20 cellular contexts compared by ENCODE assay signal in the genomic region with DNA sequence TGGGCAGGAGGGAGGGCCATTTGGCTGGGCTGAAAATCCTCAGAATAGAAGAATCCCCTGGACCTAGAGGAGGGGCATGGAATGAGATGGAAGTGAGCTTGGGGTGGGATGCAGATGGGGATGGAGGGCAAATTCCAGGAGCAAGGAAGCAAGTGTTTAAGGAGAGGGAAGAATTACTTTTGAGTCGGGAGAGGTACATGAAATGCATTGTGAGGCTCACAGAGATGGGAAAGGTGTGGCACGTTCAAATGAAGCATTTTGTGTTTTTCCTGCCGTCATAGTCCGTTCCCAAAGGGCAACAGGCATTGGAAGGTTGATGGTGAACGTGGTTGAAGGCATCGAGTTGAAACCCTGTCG. TPM values are rescaled to one million over a fixed set of nuclear protein-coding genes. Genes with fewer than 3 reads are reported as not detected.
A peak's percentile ranks its signal among the peaks of the same experiment; 100 is the strongest.
DNase-seq lines count a peak whose midpoint lies in the region; FAIRE-seq and TF ChIP-seq lines count a peak whose summit lies in the region.
"Had no signal": no experiment of that assay in that cellular context is flagged by ENCODE, and none has a peak within 500 bp of the region (broad histone marks: within the 10 kb centered on the region; RNA-seq: fewer than 3 reads in every experiment).

No MANE protein-coding gene starts in this region.

- H2AFZ ChIP-seq in H1 (ENCODE audit: low read length): no peak overlapping the region

- H3K18ac ChIP-seq in H1 (ENCODE audit: extremely low read depth, low read length): no peak overlapping the region

- H4K8ac ChIP-seq in H1 (ENCODE audit: extremely low read depth, insufficient read depth, low read length): no peak overlapping the region

- H3K36me3 ChIP-seq in H1 (ENCODE audit: control insufficient read depth in 2 of 4, insufficient read depth in 4 of 4, low read length in 3 of 4) (no peaks in the 10 kb centered on the region), suprapubic skin (no peaks in the 10 kb centered on the region)

- H3K56ac ChIP-seq in H1 (replicated peaks; ENCODE audit: insufficient read length, low read depth, low read length): no peak overlapping the region

- DNase-seq in AG10803 (ENCODE audit: low read depth) (no peak), astrocyte of the cerebellum (ENCODE audit: low read depth) (no peak), H1 (ENCODE audit: low read depth in 1 of 2, low spot score in 2 of 2) (no peak), suprapubic skin (ENCODE audit: low spot score in 2 of 2) (no peak), HCEC 1CT (no peak), HuH-7.5 (ENCODE audit: low spot score) (no peak), NCI-H446 treated with DMSO at 0.1 percent for 48 hours (lab: John Stamatoyannopoulos, UW) (no peak)
- DNase-seq: DMS53; GDM1; NCI-H1105 treated with DMSO at 0.1 percent for 48 hours; NCI-H2029 treated with DMSO at 0.1 percent for 48 hours; NCI-H524; NCI-H774; NK-92 treated with Interleukin-12 subunit alpha and Interleukin-12 subunit beta, amount 100 ng/mL, for 24 hours; SHP77 treated with DMSO at 0.1 percent for 48 hours; SK-N-SH had no signal

- H4K5ac ChIP-seq in H1 (ENCODE audit: insufficient read length, low read depth, low read length): no peak overlapping the region

- peak overlapping the region; percentile 9 for H4K91ac ChIP-seq in H1 (replicated peaks; ENCODE audit: insufficient read length, low read length)

- H3K14ac ChIP-seq in H1 (ENCODE audit: insufficient read length): no peak overlapping the region

- no peak overlapping the region for H3K4me2 ChIP-seq in H1 (ENCODE audit: insufficient read depth in 1 of 2, low read depth in 2 of 2, low read length in 2 of 2)
- H3K4me2 ChIP-seq: KMS-11, SK-N-SH had no signal

- POLR2A ChIA-PET in H1 (lab: Charles Lee; ENCODE audit: partially characterized antibody): no interaction called here

- no peak overlapping the region; the same call in 1 of the 2 replicates for H2BK12ac ChIP-seq in H1 (ENCODE audit: low read depth, low read length)

- no peak for FAIRE-seq in H1 (lab: Jason Lieb, UNC)
- FAIRE-seq: D721Med, GM18507 had no signal

- no peaks in the 10 kb centered on the region for H3K79me2 ChIP-seq in H1 (ENCODE audit: control insufficient read depth in 1 of 2, insufficient read depth in 2 of 2, low read length in 2 of 2)

- no peak overlapping the region for H2BK15ac ChIP-seq in H1 (ENCODE audit: low read length)

- H3K23me2 ChIP-seq in H1 (ENCODE audit: low read depth, low read length): no peaks in the 10 kb centered on the region

- in situ Hi-C loops in astrocyte of the cerebellum (cut with HindIII; ENCODE audit: low sequenced_read_pairs): no loop called here

- TF ChIP-seq EP300 in H1 (IDR thresholded peaks at IDR 0.05; ENCODE audit: borderline replicate concordance in 1 of 2, low read depth in 2 of 2, low read length in 2 of 2) (no peak), suprapubic skin (IDR thresholded peaks at IDR 0.05) (no peak)

- H3K27ac ChIP-seq in H1 (ENCODE audit: low read depth, low read length) (no peak overlapping the region), suprapubic skin (no peak overlapping the region)
- H3K27ac ChIP-seq: KMS-11, RWPE1 had no signal

- TF ChIP-seq POLR2A in H1 (IDR thresholded peaks at IDR 0.05; ENCODE audit: control extremely low read depth in 1 of 2, low read depth in 2 of 2, low read length in 2 of 2): no peak
- TF ChIP-seq POLR2A in suprapubic skin (IDR thresholded peaks at IDR 0.05): no peak

- H2AK5ac ChIP-seq in H1 (ENCODE audit: low read depth, low read length): no peak overlapping the region

- no peak for TF ChIP-seq RAD21 in H1 (IDR thresholded peaks at IDR 0.05 in 1 of 2, conservative IDR thresholded peaks at IDR 0.05 in 1 of 2; ENCODE audit: low read depth in 2 of 2, low read length in 2 of 2)

- H3K4me1 ChIP-seq in H1 (replicated peaks in 1 of 4; ENCODE audit: control insufficient read depth in 3 of 4, insufficient read depth in 4 of 4, low read length in 3 of 4) (peaks cover 0 to 6% (median 4%) of the 10 kb centered on the region in 4 experiments; a peak in 2 of 7 replicates), suprapubic skin (peaks cover 14% of the 10 kb centered on the region)

- 94% methylated on average over 7 of the region's 7 CpGs; no CpG with 5 or more reads in 1 of the 2 experiments for WGBS in H1 (ENCODE audit: extremely low coverage in 1 of 2, insufficient coverage in 1 of 2, insufficient read length in 1 of 2, insufficient replicate concordance in 2 of 2, low coverage in 1 of 2, low lambda C conversion rate in 2 of 2, missing lambda C conversion rate in 1 of 2), 2 experiments
- WGBS in suprapubic skin: 60% methylated on average over 7 of the region's 7 CpGs

- no peak overlapping the region for H2BK20ac ChIP-seq in H1 (ENCODE audit: low read length)

- no peaks in the 10 kb centered on the region for H3K79me1 ChIP-seq in H1 (ENCODE audit: low read depth, low read length)

- no peaks in the 10 kb centered on the region for H3K27me3 ChIP-seq in H1 (replicated peaks in 1 of 4; ENCODE audit: control insufficient read depth in 3 of 4, extremely low read depth in 1 of 4, insufficient read depth in 3 of 4, low read length in 3 of 4)
- H3K27me3 ChIP-seq in suprapubic skin: no peaks in the 10 kb centered on the region

- no peak for TF ChIP-seq CTCF in AG10803 (conservative IDR thresholded peaks at IDR 0.05; ENCODE audit: low read length)
- no peak for TF ChIP-seq CTCF in astrocyte of the cerebellum (IDR thresholded peaks at IDR 0.05; ENCODE audit: low read depth, low read length, missing control alignments)
- TF ChIP-seq CTCF in H1 (IDR thresholded peaks at IDR 0.05; ENCODE audit: control extremely low read depth in 1 of 3, insufficient read depth in 1 of 3, low read depth in 1 of 3, low read length in 3 of 3): no peak
- no peak for TF ChIP-seq CTCF in suprapubic skin (IDR thresholded peaks at IDR 0.05)

- H2BK120ac ChIP-seq in H1 (replicated peaks; ENCODE audit: low read depth, low read length): no peak overlapping the region

- H3K23ac ChIP-seq in H1 (ENCODE audit: insufficient read length): no peak overlapping the region

- H3K4me3 ChIP-seq in AG10803 (ENCODE audit: low read length) (peak overlapping the region; percentile 46), astrocyte of the cerebellum (ENCODE audit: low read depth, low read length) (peak overlapping the region; percentile 2), H1 (ENCODE audit: extremely low read depth in 1 of 4, insufficient read depth in 2 of 4, low read depth in 3 of 4, low read length in 4 of 4) (no peak overlapping the region), suprapubic skin (peak overlapping the region; percentile 18)

- H2BK5ac ChIP-seq in H1 (ENCODE audit: low read depth, low read length): no peak overlapping the region

- H3K4ac ChIP-seq in H1 (replicated peaks; ENCODE audit: insufficient read length, low read depth, low read length): no peak overlapping the region

- H3K9ac ChIP-seq in H1 (replicated peaks in 1 of 4; ENCODE audit: extremely low read depth in 1 of 4, low read depth in 3 of 4, low read length in 3 of 4): no peak overlapping the region
- H3K9ac ChIP-seq: KMS-11, SK-N-SH had no signal

- H3K9me3 ChIP-seq in H1 (ENCODE audit: insufficient read depth in 2 of 2, low read depth in 1 of 2, low read length in 1 of 2): no peaks in the 10 kb centered on the region
- no peaks in the 10 kb centered on the region for H3K9me3 ChIP-seq in suprapubic skin
- H3K9me3 ChIP-seq: SK-N-SH had no signal

- H4K20me1 ChIP-seq in H1 (replicated peaks in 1 of 2; ENCODE audit: control insufficient read depth in 1 of 2, insufficient read depth in 2 of 2, low read length in 2 of 2): no peaks in the 10 kb centered on the region

- CTCF ChIA-PET in H1 (lab: Charles Lee; ENCODE audit: partially characterized antibody): no interaction called here

TF ChIP-seq in H1, 55 proteins besides CTCF, POLR2A, EP300 and RAD21 (continues in another document):
- TF ChIP-seq CTBP2 (IDR thresholded peaks at IDR 0.05; ENCODE audit: borderline replicate concordance, insufficient read depth, insufficient read length, low read length) (no peak), CHD2 (IDR thresholded peaks at IDR 0.05; ENCODE audit: low read length) (no peak), RNF2 (IDR thresholded peaks at IDR 0.05; ENCODE audit: borderline replicate concordance, low read depth, low read length, missing control alignments, poor library complexity, severe bottlenecking) (no peak), JUN (IDR thresholded peaks at IDR 0.05; ENCODE audit: low read depth, low read length) (no peak), SP2 (IDR thresholded peaks at IDR 0.05; ENCODE audit: low read length) (no peak), GTF2F1 (IDR thresholded peaks at IDR 0.05; ENCODE audit: borderline replicate concordance, low read depth, low read length) (no peak), TCF12 (IDR thresholded peaks at IDR 0.05; ENCODE audit: low read depth, low read length) (no peak), RXRA (IDR thresholded peaks at IDR 0.05; ENCODE audit: insufficient read depth, low read depth, low read length) (no peak), EZH2 (IDR thresholded peaks at IDR 0.05; ENCODE audit: low read depth, low read length, severe bottlenecking) (no peak), CREB1 (IDR thresholded peaks at IDR 0.05) (no peak), RBBP5 (IDR thresholded peaks at IDR 0.05; ENCODE audit: borderline replicate concordance, low read depth, low read length) (no peak), NRF1 (IDR thresholded peaks at IDR 0.05; ENCODE audit: low read depth, low read length) (no peak)
- TF ChIP-seq, protein P1, sequence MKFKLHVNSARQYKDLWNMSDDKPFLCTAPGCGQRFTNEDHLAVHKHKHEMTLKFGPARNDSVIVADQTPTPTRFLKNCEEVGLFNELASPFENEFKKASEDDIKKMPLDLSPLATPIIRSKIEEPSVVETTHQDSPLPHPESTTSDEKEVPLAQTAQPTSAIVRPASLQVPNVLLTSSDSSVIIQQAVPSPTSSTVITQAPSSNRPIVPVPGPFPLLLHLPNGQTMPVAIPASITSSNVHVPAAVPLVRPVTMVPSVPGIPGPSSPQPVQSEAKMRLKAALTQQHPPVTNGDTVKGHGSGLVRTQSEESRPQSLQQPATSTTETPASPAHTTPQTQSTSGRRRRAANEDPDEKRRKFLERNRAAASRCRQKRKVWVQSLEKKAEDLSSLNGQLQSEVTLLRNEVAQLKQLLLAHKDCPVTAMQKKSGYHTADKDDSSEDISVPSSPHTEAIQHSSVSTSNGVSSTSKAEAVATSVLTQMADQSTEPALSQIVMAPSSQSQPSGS (IDR thresholded peaks at IDR 0.05; ENCODE audit: low read length): no peak

RNA-seq across cellular contexts. Expression of a gene that starts 30.5 kb away (rescaled TPM):
- total RNA-seq in H1 (2021; fragmentation: NEBNext Ultra II Directional; extraction: Animal tissue kit (Norgen Biotek cat#: 25700)): 267 and 271 TPM in 2 replicates
- polyA plus RNA-seq in H1 (2011; rRNA removed): 152 and 251 TPM in 2 replicates
- 304 TPM for polyA plus RNA-seq in H1 (2011; cell fraction: cytosol; rRNA removed)
- polyA plus RNA-seq in H1 (2011; cell fraction: nucleus; rRNA removed): 123 TPM
- polyA plus RNA-seq in H1 (2012, experiment 1 of 2): 327 to 385 TPM (median 339 TPM) in 4 replicates
- polyA plus RNA-seq in H1 (2012, experiment 2 of 2): 102 TPM
- 472 TPM for polyA plus RNA-seq in H1 (2013, experiment 1 of 2)
- polyA plus RNA-seq in H1 (2013, experiment 2 of 2): 490 TPM
- polyA minus RNA-seq in H1 (2011; rRNA and poly(A)+ RNA removed): 126 and 191 TPM in 2 replicates
- polyA minus RNA-seq in H1 (2011; cell fraction: cytosol; rRNA and poly(A)+ RNA removed): 69.6 TPM
- 53.1 TPM for polyA minus RNA-seq in H1 (2011; cell fraction: nucleus; rRNA and poly(A)+ RNA removed)
- total RNA-seq in suprapubic skin: 100 to 1,000 TPM; 121 to 182 (median 159) TPM

Comparison
In these comparisons a context has a peak if more than half of its experiments do, and no peak if none do; other contexts are left out.
1. H3K4me3 ChIP-seq: peak in AG10803 (single experiment), astrocyte of the cerebellum (single experiment) and suprapubic skin (single experiment); none in H1 (0 of 4).